ENCODE assay signal across 1 cellular context in genomic region chr11:14350215-14350614, GRCh38.
TF ChIP-seq lines count a peak whose summit lies in the region.

No MANE protein-coding gene starts in this region.

TF ChIP-seq in SK-N-SH treated with all-trans-retinoic acid at 6 μM for 48 hours, 23 proteins besides CTCF, POLR2A, EP300 and RAD21 (continued from another document):
- TF ChIP-seq CSRNP3 (CRISPR knock-in tag; IDR thresholded peaks at IDR 0.05) (no peak), RARB (CRISPR knock-in tag; IDR thresholded peaks at IDR 0.05) (no peak)
